17 cellular contexts compared by ENCODE assay signal in the genomic region with DNA sequence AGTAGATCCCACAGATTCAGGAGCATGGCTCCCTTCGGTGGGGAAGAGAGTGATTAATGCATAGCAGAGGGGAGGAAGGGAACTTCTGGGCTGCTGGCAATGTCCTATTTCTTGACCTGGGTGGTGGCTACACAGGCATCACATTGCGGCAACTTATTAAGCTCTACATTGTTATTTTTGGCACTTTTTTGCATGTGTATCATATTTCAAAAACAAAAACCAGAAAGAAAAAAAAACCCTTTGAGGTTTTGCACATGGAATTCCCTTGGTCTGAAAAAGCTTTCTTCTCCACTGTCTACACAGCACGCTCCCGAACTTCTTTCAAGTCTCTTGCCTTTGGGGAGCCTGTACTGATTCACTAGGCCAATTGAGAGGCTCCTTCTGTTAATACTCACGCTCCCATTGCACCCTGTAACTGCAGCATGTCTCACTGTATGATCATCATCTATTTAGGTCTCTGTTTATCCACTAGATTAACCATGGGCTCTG. TPM values are rescaled to one million over a fixed set of nuclear protein-coding genes. Genes with fewer than 3 reads are reported as not detected.
A peak's percentile ranks its signal among the peaks of the same experiment; 100 is the strongest.
DNase-seq lines count a peak whose midpoint lies in the region; ATAC-seq and TF ChIP-seq lines count a peak whose summit lies in the region.
"Had no signal": no experiment of that assay in that cellular context is flagged by ENCODE, and none has a peak within 500 bp of the region (broad histone marks: within the 10 kb centered on the region; RNA-seq: fewer than 3 reads in every experiment).

No MANE protein-coding gene starts in this region.

- H3K4me3 ChIP-seq in fibroblast of the aortic adventitia (ENCODE audit: low read depth, low read length): no peak overlapping the region
- no peak overlapping the region for H3K4me3 ChIP-seq in skeletal muscle cell (ENCODE audit: low read depth, low read length)
- H3K4me3 ChIP-seq: BLaER1, cardiac muscle cell, lung, vagina had no signal

- H3K27ac ChIP-seq in angular gyrus (ENCODE audit: low read depth, low read length): peak overlapping the region; percentile 26
- H3K27ac ChIP-seq: BLaER1, cardiac muscle cell, vagina had no signal

- ATAC-seq in HG03095 (IDR thresholded peaks at IDR 0.05; ENCODE audit: unreplicated experiment) (no peak), GM21526 (IDR thresholded peaks at IDR 0.05; ENCODE audit: low FRiP score, unreplicated experiment) (no peak)
- ATAC-seq: Panc1 had no signal

- DNase-seq in HCEC 1CT (peak; percentile 56), fibroblast of the aortic adventitia (ENCODE audit: low read depth) (peak; percentile 60), skeletal muscle cell (ENCODE audit: low read depth) (peak; percentile 60), COR-L47 (lab: John Stamatoyannopoulos, UW) (no peak)
- no peak for DNase-seq in activated T-cell treated with anti-CD3 and anti-CD28 coated beads, Interleukin-2, amount 50 U/mL, for 48 hours
- DNase-seq: activated CD4-positive, alpha-beta T cell treated with anti-CD3 and anti-CD28 coated beads, Interleukin-2, amount 50 U/mL, for 1 hour; NCI-H1105; NCI-H345; stimulated activated CD8-positive, alpha-beta memory T cell treated with anti-CD3 and anti-CD28 coated beads, Interleukin-4, amount 100 ng/mL, for 48 hours had no signal

- no peak for TF ChIP-seq CTCF in fibroblast of the aortic adventitia (IDR thresholded peaks at IDR 0.05; ENCODE audit: insufficient read depth, low read length)

RNA-seq across cellular contexts. Expression of a gene that starts 25.1 kb away (rescaled TPM):
- 20.4 and 27.3 TPM in 2 replicates for total RNA-seq in fibroblast of the aortic adventitia (ENCODE audit: low replicate concordance)

Comparison
In these comparisons a context has a peak if more than half of its experiments do, and no peak if none do; other contexts are left out.
1. DNase-seq: peak in HCEC 1CT (single experiment), fibroblast of the aortic adventitia (single experiment) and skeletal muscle cell (single experiment); none in activated T-cell treated with anti-CD3 and anti-CD28 coated beads, Interleukin-2, amount 50 U/mL, for 48 hours (0 of 2) and COR-L47 (single experiment).